Comparison of ENCODE assay signal across 9 cellular contexts in genomic region chr3:112074616-112075497, GRCh38. TPM values are rescaled to one million over a fixed set of nuclear protein-coding genes. Genes with fewer than 3 reads are reported as not detected.
DNase-seq lines count a peak whose midpoint lies in the region; ATAC-seq and TF ChIP-seq lines count a peak whose summit lies in the region.
"Had no signal": no experiment of that assay in that cellular context is flagged by ENCODE, and none has a peak within 500 bp of the region (broad histone marks: within the 10 kb centered on the region; RNA-seq: fewer than 3 reads in every experiment).

No MANE protein-coding gene starts in this region.

- peaks cover 8% of the 10 kb centered on the region for H3K36me3 Mint-ChIP-seq in Calu3 (ENCODE audit: insufficient read depth, unreplicated experiment)

- peaks cover 23% of the 10 kb centered on the region for H3K4me1 ChIP-seq in skeletal muscle satellite cell (ENCODE audit: control insufficient read depth, insufficient read depth, low read length)

- BruUV-seq in Calu3 (replicated peaks; lab: Mats Ljungman, UMichigan), result no TSS peak

- peak overlapping the region; percentile 49 for H3K4me3 Mint-ChIP-seq in Calu3 (ENCODE audit: low read depth, unreplicated experiment)

- H3K4me3 ChIP-seq in skeletal muscle satellite cell (ENCODE audit: low read length), result peak overlapping the region; percentile 47

- H3K36me3 ChIP-seq in skeletal muscle satellite cell (ENCODE audit: insufficient read depth, low read length), result no peaks in the 10 kb centered on the region
- H3K36me3 ChIP-seq: neutrophil had no signal

- DNase-seq in Calu3 (peak; percentile 83), HuH-7 (ENCODE audit: low spot score) (peak; percentile 73), T-helper 22 cell (ENCODE audit: low read depth) (peak; percentile 23), amygdala (lab: John Stamatoyannopoulos, UW) (no peak), NCI-H2227 (lab: John Stamatoyannopoulos, UW; ENCODE audit: unreplicated experiment) (no peak)

- H3K27me3 Mint-ChIP-seq in Calu3 (ENCODE audit: unreplicated experiment), result no peaks in the 10 kb centered on the region

- peak overlapping the region; percentile 69 for H3K4me2 ChIP-seq in skeletal muscle satellite cell (ENCODE audit: low read length)

- H3K4me1 Mint-ChIP-seq in Calu3 (ENCODE audit: low read depth, unreplicated experiment), result peaks cover 26% of the 10 kb centered on the region

- CTCF ChIA-PET in Calu3 (lab: Charles Lee), result interaction anchor here (0.6 kb wide), 1 partner anchor 107 kb away, joined by 7 read pairs; no protein-coding TSS in a partner anchor

- peak overlapping the region; percentile 93 for H3K27ac Mint-ChIP-seq in Calu3 (ENCODE audit: unreplicated experiment)

- H3K27me3 ChIP-seq in skeletal muscle satellite cell (ENCODE audit: control insufficient read depth, insufficient read depth, low read length), result no peaks in the 10 kb centered on the region

- no peak for TF ChIP-seq CTCF in Calu3 (IDR thresholded peaks at IDR 0.05; ENCODE audit: unreplicated experiment)

- H3K9ac ChIP-seq in skeletal muscle satellite cell (ENCODE audit: low read depth, low read length), result peak overlapping the region; percentile 64

- H3K9me3 ChIP-seq in skeletal muscle satellite cell (replicated peaks; ENCODE audit: low read length), result no peaks in the 10 kb centered on the region
- H3K9me3 ChIP-seq: neutrophil had no signal

- intact Hi-C loops in Calu3 (cut with micrococcal nuclease; ENCODE audit: unreplicated experiment), result loop anchor here (2.0 kb wide), 1 partner anchor 22 kb away; no protein-coding TSS in a partner anchor

- ATAC-seq in GM21381 (IDR thresholded peaks at IDR 0.05; ENCODE audit: unreplicated experiment) (peak; percentile 88), esophagus mucosa (peak; percentile 98)

- H3K9me3 Mint-ChIP-seq in Calu3 (ENCODE audit: low read depth, unreplicated experiment), result peaks cover 3% of the 10 kb centered on the region

RNA-seq across cellular contexts. Expression of gene C3orf52, which starts 11.3 kb away (rescaled TPM):
- 28.2 and 29.8 TPM in 2 replicates for total RNA-seq in Calu3 (2022)
- 3.3 TPM for total RNA-seq in esophagus mucosa
- 0.87 and 1.0 TPM in 2 replicates for total RNA-seq in skeletal muscle satellite cell (2012; rRNA removed)

RNA-seq across cellular contexts. Expression of gene TMPRSS7, which starts 40.3 kb away (rescaled TPM):
- not detected in 2 replicates for total RNA-seq in Calu3 (2022)
- not detected for total RNA-seq in esophagus mucosa
- total RNA-seq in skeletal muscle satellite cell (2012; rRNA removed), result not detected in 2 replicates

RNA-seq across cellular contexts. Expression of gene GCSAM, which starts 58.2 kb away (rescaled TPM):
- total RNA-seq in Calu3 (2022) (not detected in 2 replicates), esophagus mucosa (1.1 TPM)
- total RNA-seq in skeletal muscle satellite cell (2012; rRNA removed), result not detected in 2 replicates

Comparison
In these comparisons a context has a peak if more than half of its experiments do, and no peak if none do; other contexts are left out.
1. DNase-seq: peak in Calu3 (single experiment), HuH-7 (single experiment) and T-helper 22 cell (single experiment); none in amygdala (0 of 56) and NCI-H2227 (single experiment).